Comparison of ENCODE assay signal across 24 cellular contexts in the genomic region with DNA sequence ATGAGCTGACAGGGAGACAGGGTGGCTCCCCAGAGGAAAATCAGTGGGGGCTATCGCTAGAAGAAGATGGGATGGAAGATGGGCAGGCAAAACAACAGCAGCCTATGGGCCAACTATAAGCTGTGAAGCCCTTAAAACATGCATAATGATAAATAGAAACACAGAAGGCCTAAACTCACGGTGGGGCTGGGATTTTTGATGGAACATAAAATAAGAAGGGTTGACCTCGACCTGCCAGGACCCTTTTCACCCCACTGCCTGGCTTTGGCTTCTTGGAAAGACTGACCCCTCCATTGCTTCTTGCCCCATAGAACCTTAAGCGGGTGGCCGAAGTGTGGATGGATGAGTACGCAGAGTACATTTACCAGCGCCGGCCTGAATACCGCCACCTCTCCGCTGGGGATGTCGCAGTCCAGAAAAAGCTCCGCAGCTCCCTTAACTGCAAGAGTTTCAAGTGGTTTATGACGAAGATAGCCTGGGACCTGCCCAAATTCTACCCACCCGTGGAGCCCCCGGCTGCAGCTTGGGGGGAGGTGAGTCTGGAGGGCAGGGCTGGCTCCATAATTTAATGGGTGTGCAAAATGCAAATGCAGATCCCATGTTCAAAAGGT.
"Had no signal": no experiment of that assay in that cellular context is flagged by ENCODE, and none has a peak within 500 bp of the region (broad histone marks: within the 10 kb centered on the region; RNA-seq: fewer than 3 reads in every experiment).

No MANE protein-coding gene starts in this region.

- H3K9me3 Mint-ChIP-seq: memory B cell; naive thymus-derived CD4-positive, alpha-beta T cell; natural killer cell treated with Interleukin-12 subunit alpha and Interleukin-12 subunit beta and Interleukin-15 and Interleukin-18, amount 100 ng/mL, for 72 hours; stimulated activated effector memory CD8-positive, alpha-beta T cell treated with anti-CD3 and anti-CD28 coated beads, Interleukin-12 subunit alpha, Interleukin-12 subunit beta, amount 100 ng/mL, for 72 hours; stimulated activated naive CD8-positive, alpha-beta T cell treated with anti-CD3 and anti-CD28 coated beads, Interleukin-15, Interleukin-2, amounts not matched to agents 100 ng/mL and 50 ng/mL, for 24 hours; type B pancreatic cell had no signal

- H3K4me3 Mint-ChIP-seq: memory B cell; naive thymus-derived CD4-positive, alpha-beta T cell; natural killer cell treated with Interleukin-12 subunit alpha and Interleukin-12 subunit beta and Interleukin-15 and Interleukin-18, amount 100 ng/mL, for 72 hours; stimulated activated effector memory CD8-positive, alpha-beta T cell treated with anti-CD3 and anti-CD28 coated beads, Interleukin-12 subunit alpha, Interleukin-12 subunit beta, amount 100 ng/mL, for 72 hours; stimulated activated naive CD8-positive, alpha-beta T cell treated with anti-CD3 and anti-CD28 coated beads, Interleukin-15, Interleukin-2, amounts not matched to agents 100 ng/mL and 50 ng/mL, for 24 hours; type B pancreatic cell had no signal

- H3K27ac ChIP-seq: left ventricle myocardium inferior, pancreas, prostate gland, spleen, suprapubic skin, tibial nerve, uterus had no signal

- H3K36me3 ChIP-seq: pancreas, prostate gland, uterus had no signal

- H3K27me3 ChIP-seq: pancreas, spleen, suprapubic skin, tibial nerve, uterus had no signal

- H3K27ac Mint-ChIP-seq: memory B cell; natural killer cell treated with Interleukin-12 subunit alpha and Interleukin-12 subunit beta and Interleukin-15 and Interleukin-18, amount 100 ng/mL, for 72 hours; stimulated activated naive CD8-positive, alpha-beta T cell treated with anti-CD3 and anti-CD28 coated beads, Interleukin-15, Interleukin-2, amounts not matched to agents 100 ng/mL and 50 ng/mL, for 24 hours; type B pancreatic cell had no signal

- H3K9me3 ChIP-seq: left ventricle myocardium inferior, mucosa of descending colon, pancreas, prostate gland, spleen, suprapubic skin, tibial nerve, uterus had no signal

- ATAC-seq: left colon; mucosa of descending colon; naive thymus-derived CD4-positive, alpha-beta T cell; natural killer cell treated with Interleukin-12 subunit alpha and Interleukin-12 subunit beta and Interleukin-15 and Interleukin-18, amount 100 ng/mL, for 72 hours; pancreas; right cardiac atrium; sciatic nerve; stimulated activated effector memory CD8-positive, alpha-beta T cell treated with anti-CD3 and anti-CD28 coated beads, Interleukin-12 subunit alpha, Interleukin-12 subunit beta, amount 100 ng/mL, for 72 hours had no signal

- DNase-seq: hippocampal formation; kidney; left colon; left ventricle myocardium inferior; midbrain; mucosa of descending colon; pancreas; retina; right cardiac atrium; small intestine; spleen; stimulated activated CD4-positive, alpha-beta T cell treated with anti-CD3 and anti-CD28 coated beads, Interleukin-4, amount 100 ng/mL, for 24 hours; stimulated activated naive CD4-positive, alpha-beta T cell; uterus had no signal

- H3K27me3 Mint-ChIP-seq: memory B cell; naive thymus-derived CD4-positive, alpha-beta T cell; natural killer cell treated with Interleukin-12 subunit alpha and Interleukin-12 subunit beta and Interleukin-15 and Interleukin-18, amount 100 ng/mL, for 72 hours; stimulated activated naive CD8-positive, alpha-beta T cell treated with anti-CD3 and anti-CD28 coated beads, Interleukin-15, Interleukin-2, amounts not matched to agents 100 ng/mL and 50 ng/mL, for 24 hours had no signal

- H3K36me3 Mint-ChIP-seq: natural killer cell treated with Interleukin-12 subunit alpha and Interleukin-12 subunit beta and Interleukin-15 and Interleukin-18, amount 100 ng/mL, for 72 hours had no signal

- H3K4me3 ChIP-seq: left ventricle myocardium inferior, mucosa of descending colon, pancreas, prostate gland, spleen, suprapubic skin, tibial nerve, uterus had no signal

- H3K4me1 ChIP-seq: prostate gland had no signal
